8 cellular contexts compared by ENCODE assay signal in genomic region chr17:30906101-30906911, GRCh38. TPM values are rescaled to one million over a fixed set of nuclear protein-coding genes. Genes with fewer than 3 reads are reported as not detected.
DNase-seq lines count a peak whose midpoint lies in the region; ATAC-seq, FAIRE-seq and TF ChIP-seq lines count a peak whose summit lies in the region.

Gene TEFM (minus strand): TSS chr17:30906238. CDS start chr17:30906198, 40 bp downstream.

- H3K27me3 ChIP-seq in Loucy (ENCODE audit: insufficient read depth, low read length, poor library complexity, severe bottlenecking) (no peaks in the 10 kb centered on the region), neural cell (ENCODE audit: insufficient read depth, low read depth, low read length) (no peaks in the 10 kb centered on the region)

- H3K27me3 Mint-ChIP-seq in stimulated activated naive CD8-positive, alpha-beta T cell treated with anti-CD3 and anti-CD28 coated beads, Interleukin-15, amount 100 ng/mL, for 72 hours = no peaks in the 10 kb centered on the region

- H3K27ac ChIP-seq in neural cell (ENCODE audit: low read length) = peak within 1 kb of the TSS; percentile 78

- FAIRE-seq in H54 (lab: Jason Lieb, UNC) = no peak

- no peak for TF ChIP-seq CTCF in Loucy (conservative IDR thresholded peaks at IDR 0.05; ENCODE audit: low read length)
- no peak for TF ChIP-seq CTCF in fibroblast of villous mesenchyme (IDR thresholded peaks at IDR 0.05; ENCODE audit: insufficient read depth, low read depth, low read length)
- no peak for TF ChIP-seq CTCF in neural cell (IDR thresholded peaks at IDR 0.05; ENCODE audit: poor library complexity, severe bottlenecking)

- no peaks in the 10 kb centered on the region for H3K9me3 ChIP-seq in Loucy (ENCODE audit: insufficient read depth, low read depth, low read length)
- H3K9me3 ChIP-seq in neural cell (ENCODE audit: low read length) = no peaks in the 10 kb centered on the region

- H3K9me3 Mint-ChIP-seq in stimulated activated naive CD8-positive, alpha-beta T cell treated with anti-CD3 and anti-CD28 coated beads, Interleukin-15, amount 100 ng/mL, for 72 hours = no peaks in the 10 kb centered on the region

- H3K9ac ChIP-seq in Loucy (ENCODE audit: low read depth, low read length, poor library complexity, severe bottlenecking) (peak within 1 kb of the TSS; percentile 95), neural cell (ENCODE audit: low read length) (peak within 1 kb of the TSS; percentile 84)

- DNase-seq in EL (peak; percentile 93), H54 (ENCODE audit: insufficient read length, low spot score) (peak; percentile 70), SIG-M5 treated with dmso at 0.1 percent for 504 hours (lab: John Stamatoyannopoulos, UW; ENCODE audit: unreplicated experiment) (peak; percentile 91), activated gamma-delta T cell treated with Interleukin-2 at 50 U/mL for 16 hours (peak; percentile 85), fibroblast of villous mesenchyme (ENCODE audit: low read depth) (peak; percentile 94)
- peak; percentile 92 to 95 for DNase-seq in stimulated activated naive CD8-positive, alpha-beta T cell treated with anti-CD3 and anti-CD28 coated beads, Interleukin-15, amount 100 ng/mL, for 72 hours

- peak within 1 kb of the TSS; percentile 99 for H2AFZ ChIP-seq in Loucy (ENCODE audit: low read length)
- H2AFZ ChIP-seq in neural cell (ENCODE audit: low read depth, low read length) = peak within 1 kb of the TSS; percentile 92

- H3K27ac Mint-ChIP-seq in stimulated activated naive CD8-positive, alpha-beta T cell treated with anti-CD3 and anti-CD28 coated beads, Interleukin-15, amount 100 ng/mL, for 72 hours = peak within 1 kb of the TSS; percentile 98

- no peak for TF ChIP-seq EP300 in neural cell (conservative IDR thresholded peaks at IDR 0.05; ENCODE audit: poor library complexity, severe bottlenecking)

- peaks cover 46% of the 10 kb centered on the region for H3K4me1 Mint-ChIP-seq in stimulated activated naive CD8-positive, alpha-beta T cell treated with anti-CD3 and anti-CD28 coated beads, Interleukin-15, amount 100 ng/mL, for 72 hours

- no peaks in the 10 kb centered on the region for H3F3A ChIP-seq in Loucy (ENCODE audit: low read depth)
- H3F3A ChIP-seq in neural cell (ENCODE audit: insufficient read depth, low read length, poor library complexity, severe bottlenecking) = no peaks in the 10 kb centered on the region

- H3K9me2 ChIP-seq in Loucy (replicated peaks; ENCODE audit: low read depth, low read length) (no peaks in the 10 kb centered on the region), neural cell (ENCODE audit: insufficient read depth, low read length) (no peaks in the 10 kb centered on the region)

- TF ChIP-seq POLR2A in H54 (IDR thresholded peaks at IDR 0.05; ENCODE audit: low read depth, low read length) = peak; percentile 62

- H4K20me1 ChIP-seq in Loucy (ENCODE audit: insufficient read depth, low read length, poor library complexity, severe bottlenecking) = no peaks in the 10 kb centered on the region
- H4K20me1 ChIP-seq in neural cell (ENCODE audit: insufficient read depth) = no peaks in the 10 kb centered on the region

- H3K36me3 ChIP-seq in Loucy (ENCODE audit: insufficient read depth, low read length) (no peaks in the 10 kb centered on the region), neural cell (ENCODE audit: insufficient read depth, low read length) (no peaks in the 10 kb centered on the region)

- peaks cover 20% of the 10 kb centered on the region for H3K4me1 ChIP-seq in Loucy (ENCODE audit: insufficient read depth, low read length, poor library complexity, severe bottlenecking)

- H3K79me2 ChIP-seq in Loucy (ENCODE audit: insufficient read depth, low read length) (peaks cover 39% of the 10 kb centered on the region), neural cell (replicated peaks; ENCODE audit: insufficient read depth, low read length) (peaks cover 6% of the 10 kb centered on the region)

- TF ChIP-seq RAD21 in neural cell (conservative IDR thresholded peaks at IDR 0.05) = no peak

- ATAC-seq in stimulated activated naive CD8-positive, alpha-beta T cell treated with anti-CD3 and anti-CD28 coated beads, Interleukin-15, amount 100 ng/mL, for 72 hours = peak; percentile 100

- H3K4me3 ChIP-seq in Loucy (ENCODE audit: low read length, poor library complexity, severe bottlenecking) = peak within 1 kb of the TSS; percentile 98
- peak within 1 kb of the TSS; percentile 71 for H3K4me3 ChIP-seq in fibroblast of villous mesenchyme (ENCODE audit: low read depth, low read length)
- H3K4me3 ChIP-seq in neural cell (ENCODE audit: low read length) = peak within 1 kb of the TSS; percentile 79

- H3K4me2 ChIP-seq in Loucy (ENCODE audit: low read depth, low read length, poor library complexity, severe bottlenecking) = peak within 1 kb of the TSS; percentile 100
- H3K4me2 ChIP-seq in neural cell (ENCODE audit: low read length) = peak within 1 kb of the TSS; percentile 85

- peak within 1 kb of the TSS; percentile 96 to 97 for H3K4me3 Mint-ChIP-seq in stimulated activated naive CD8-positive, alpha-beta T cell treated with anti-CD3 and anti-CD28 coated beads, Interleukin-15, amount 100 ng/mL, for 72 hours

TF ChIP-seq in neural cell, 6 proteins besides CTCF, POLR2A, EP300 and RAD21:
- TF ChIP-seq EZH2 (IDR thresholded peaks at IDR 0.05; ENCODE audit: borderline replicate concordance, insufficient read depth, low read length, poor library complexity, severe bottlenecking) = no peak
- peak; percentile 52 for TF ChIP-seq SMC3 (conservative IDR thresholded peaks at IDR 0.05; ENCODE audit: poor library complexity)
- TF ChIP-seq TAF1 (IDR thresholded peaks at IDR 0.05; ENCODE audit: low read depth) = peak; percentile 92
- peak; percentile 79 for TF ChIP-seq POLR2AphosphoS5 (IDR thresholded peaks at IDR 0.05)
- TF ChIP-seq, protein P1, sequence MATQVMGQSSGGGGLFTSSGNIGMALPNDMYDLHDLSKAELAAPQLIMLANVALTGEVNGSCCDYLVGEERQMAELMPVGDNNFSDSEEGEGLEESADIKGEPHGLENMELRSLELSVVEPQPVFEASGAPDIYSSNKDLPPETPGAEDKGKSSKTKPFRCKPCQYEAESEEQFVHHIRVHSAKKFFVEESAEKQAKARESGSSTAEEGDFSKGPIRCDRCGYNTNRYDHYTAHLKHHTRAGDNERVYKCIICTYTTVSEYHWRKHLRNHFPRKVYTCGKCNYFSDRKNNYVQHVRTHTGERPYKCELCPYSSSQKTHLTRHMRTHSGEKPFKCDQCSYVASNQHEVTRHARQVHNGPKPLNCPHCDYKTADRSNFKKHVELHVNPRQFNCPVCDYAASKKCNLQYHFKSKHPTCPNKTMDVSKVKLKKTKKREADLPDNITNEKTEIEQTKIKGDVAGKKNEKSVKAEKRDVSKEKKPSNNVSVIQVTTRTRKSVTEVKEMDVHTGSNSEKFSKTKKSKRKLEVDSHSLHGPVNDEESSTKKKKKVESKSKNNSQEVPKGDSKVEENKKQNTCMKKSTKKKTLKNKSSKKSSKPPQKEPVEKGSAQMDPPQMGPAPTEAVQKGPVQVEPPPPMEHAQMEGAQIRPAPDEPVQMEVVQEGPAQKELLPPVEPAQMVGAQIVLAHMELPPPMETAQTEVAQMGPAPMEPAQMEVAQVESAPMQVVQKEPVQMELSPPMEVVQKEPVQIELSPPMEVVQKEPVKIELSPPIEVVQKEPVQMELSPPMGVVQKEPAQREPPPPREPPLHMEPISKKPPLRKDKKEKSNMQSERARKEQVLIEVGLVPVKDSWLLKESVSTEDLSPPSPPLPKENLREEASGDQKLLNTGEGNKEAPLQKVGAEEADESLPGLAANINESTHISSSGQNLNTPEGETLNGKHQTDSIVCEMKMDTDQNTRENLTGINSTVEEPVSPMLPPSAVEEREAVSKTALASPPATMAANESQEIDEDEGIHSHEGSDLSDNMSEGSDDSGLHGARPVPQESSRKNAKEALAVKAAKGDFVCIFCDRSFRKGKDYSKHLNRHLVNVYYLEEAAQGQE (IDR thresholded peaks at IDR 0.05; ENCODE audit: borderline replicate concordance) = peak; percentile 40
- peak; percentile 63 for TF ChIP-seq MXI1 (conservative IDR thresholded peaks at IDR 0.05; ENCODE audit: poor library complexity, severe bottlenecking)

RNA-seq across cellular contexts. Expression of gene TEFM, which starts in this region (rescaled TPM):
- 9.7 and 12.5 TPM in 2 replicates for total RNA-seq in fibroblast of villous mesenchyme
- polyA plus RNA-seq in neural cell = 15.2 and 19.8 TPM in 2 replicates
- polyA minus RNA-seq in neural cell = 22.6 and 24.1 TPM in 2 replicates

Comparison
In these comparisons a context has a peak if more than half of its experiments do, and no peak if none do; other contexts are left out.
1. Peak in every context shown above with its lines: DNase-seq, ATAC-seq, H3K4me3 ChIP-seq and H3K27ac ChIP-seq.